In the genomic region with DNA sequence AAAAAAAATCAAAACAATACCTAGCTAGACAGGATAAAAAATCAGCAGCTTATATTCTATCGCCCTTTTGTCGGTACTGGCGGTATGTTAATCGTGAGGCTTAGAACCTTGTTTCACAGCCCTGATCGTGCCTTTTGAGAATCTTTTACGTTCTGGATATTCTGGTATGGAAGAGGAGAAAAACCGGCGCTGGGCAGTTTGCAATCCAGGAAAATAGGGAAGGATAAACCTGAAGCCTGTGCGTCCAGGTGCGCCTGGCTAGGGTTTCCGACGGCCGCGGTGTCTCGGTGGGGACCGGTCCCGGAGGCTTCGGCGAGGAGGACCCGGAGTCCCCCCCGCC, we compare ENCODE assay signal across 1 cellular context.
TF ChIP-seq lines count a peak whose summit lies in the region.

No MANE protein-coding gene starts in this region.

TF ChIP-seq in GM23338, 12 proteins besides CTCF, POLR2A, EP300 and RAD21 (continued from another document):
- TF ChIP-seq, protein P1, sequence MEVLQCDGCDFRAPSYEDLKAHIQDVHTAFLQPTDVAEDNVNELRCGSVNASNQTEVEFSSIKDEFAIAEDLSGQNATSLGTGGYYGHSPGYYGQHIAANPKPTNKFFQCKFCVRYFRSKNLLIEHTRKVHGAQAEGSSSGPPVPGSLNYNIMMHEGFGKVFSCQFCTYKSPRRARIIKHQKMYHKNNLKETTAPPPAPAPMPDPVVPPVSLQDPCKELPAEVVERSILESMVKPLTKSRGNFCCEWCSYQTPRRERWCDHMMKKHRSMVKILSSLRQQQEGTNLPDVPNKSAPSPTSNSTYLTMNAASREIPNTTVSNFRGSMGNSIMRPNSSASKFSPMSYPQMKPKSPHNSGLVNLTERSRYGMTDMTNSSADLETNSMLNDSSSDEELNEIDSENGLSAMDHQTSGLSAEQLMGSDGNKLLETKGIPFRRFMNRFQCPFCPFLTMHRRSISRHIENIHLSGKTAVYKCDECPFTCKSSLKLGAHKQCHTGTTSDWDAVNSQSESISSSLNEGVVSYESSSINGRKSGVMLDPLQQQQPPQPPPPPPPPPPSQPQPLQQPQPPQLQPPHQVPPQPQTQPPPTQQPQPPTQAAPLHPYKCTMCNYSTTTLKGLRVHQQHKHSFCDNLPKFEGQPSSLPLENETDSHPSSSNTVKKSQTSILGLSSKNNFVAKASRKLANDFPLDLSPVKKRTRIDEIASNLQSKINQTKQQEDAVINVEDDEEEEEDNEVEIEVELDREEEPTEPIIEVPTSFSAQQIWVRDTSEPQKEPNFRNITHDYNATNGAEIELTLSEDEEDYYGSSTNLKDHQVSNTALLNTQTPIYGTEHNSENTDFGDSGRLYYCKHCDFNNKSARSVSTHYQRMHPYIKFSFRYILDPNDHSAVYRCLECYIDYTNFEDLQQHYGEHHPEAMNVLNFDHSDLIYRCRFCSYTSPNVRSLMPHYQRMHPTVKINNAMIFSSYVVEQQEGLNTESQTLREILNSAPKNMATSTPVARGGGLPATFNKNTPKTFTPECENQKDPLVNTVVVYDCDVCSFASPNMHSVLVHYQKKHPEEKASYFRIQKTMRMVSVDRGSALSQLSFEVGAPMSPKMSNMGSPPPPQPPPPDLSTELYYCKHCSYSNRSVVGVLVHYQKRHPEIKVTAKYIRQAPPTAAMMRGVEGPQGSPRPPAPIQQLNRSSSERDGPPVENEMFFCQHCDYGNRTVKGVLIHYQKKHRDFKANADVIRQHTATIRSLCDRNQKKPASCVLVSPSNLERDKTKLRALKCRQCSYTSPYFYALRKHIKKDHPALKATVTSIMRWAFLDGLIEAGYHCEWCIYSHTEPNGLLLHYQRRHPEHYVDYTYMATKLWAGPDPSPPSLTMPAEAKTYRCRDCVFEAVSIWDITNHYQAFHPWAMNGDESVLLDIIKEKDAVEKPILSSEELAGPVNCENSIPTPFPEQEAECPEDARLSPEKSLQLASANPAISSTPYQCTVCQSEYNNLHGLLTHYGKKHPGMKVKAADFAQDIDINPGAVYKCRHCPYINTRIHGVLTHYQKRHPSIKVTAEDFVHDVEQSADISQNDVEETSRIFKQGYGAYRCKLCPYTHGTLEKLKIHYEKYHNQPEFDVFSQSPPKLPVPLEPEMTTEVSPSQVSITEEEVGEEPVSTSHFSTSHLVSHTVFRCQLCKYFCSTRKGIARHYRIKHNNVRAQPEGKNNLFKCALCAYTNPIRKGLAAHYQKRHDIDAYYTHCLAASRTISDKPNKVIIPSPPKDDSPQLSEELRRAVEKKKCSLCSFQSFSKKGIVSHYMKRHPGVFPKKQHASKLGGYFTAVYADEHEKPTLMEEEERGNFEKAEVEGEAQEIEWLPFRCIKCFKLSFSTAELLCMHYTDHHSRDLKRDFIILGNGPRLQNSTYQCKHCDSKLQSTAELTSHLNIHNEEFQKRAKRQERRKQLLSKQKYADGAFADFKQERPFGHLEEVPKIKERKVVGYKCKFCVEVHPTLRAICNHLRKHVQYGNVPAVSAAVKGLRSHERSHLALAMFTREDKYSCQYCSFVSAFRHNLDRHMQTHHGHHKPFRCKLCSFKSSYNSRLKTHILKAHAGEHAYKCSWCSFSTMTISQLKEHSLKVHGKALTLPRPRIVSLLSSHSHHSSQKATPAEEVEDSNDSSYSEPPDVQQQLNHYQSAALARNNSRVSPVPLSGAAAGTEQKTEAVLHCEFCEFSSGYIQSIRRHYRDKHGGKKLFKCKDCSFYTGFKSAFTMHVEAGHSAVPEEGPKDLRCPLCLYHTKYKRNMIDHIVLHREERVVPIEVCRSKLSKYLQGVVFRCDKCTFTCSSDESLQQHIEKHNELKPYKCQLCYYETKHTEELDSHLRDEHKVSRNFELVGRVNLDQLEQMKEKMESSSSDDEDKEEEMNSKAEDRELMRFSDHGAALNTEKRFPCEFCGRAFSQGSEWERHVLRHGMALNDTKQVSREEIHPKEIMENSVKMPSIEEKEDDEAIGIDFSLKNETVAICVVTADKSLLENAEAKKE (CRISPR knock-in tag; IDR thresholded peaks at IDR 0.05) = no peak
- no peak for TF ChIP-seq EZH2phosphoT487 (IDR thresholded peaks at IDR 0.05; ENCODE audit: unreplicated experiment)
- TF ChIP-seq, protein P2, sequence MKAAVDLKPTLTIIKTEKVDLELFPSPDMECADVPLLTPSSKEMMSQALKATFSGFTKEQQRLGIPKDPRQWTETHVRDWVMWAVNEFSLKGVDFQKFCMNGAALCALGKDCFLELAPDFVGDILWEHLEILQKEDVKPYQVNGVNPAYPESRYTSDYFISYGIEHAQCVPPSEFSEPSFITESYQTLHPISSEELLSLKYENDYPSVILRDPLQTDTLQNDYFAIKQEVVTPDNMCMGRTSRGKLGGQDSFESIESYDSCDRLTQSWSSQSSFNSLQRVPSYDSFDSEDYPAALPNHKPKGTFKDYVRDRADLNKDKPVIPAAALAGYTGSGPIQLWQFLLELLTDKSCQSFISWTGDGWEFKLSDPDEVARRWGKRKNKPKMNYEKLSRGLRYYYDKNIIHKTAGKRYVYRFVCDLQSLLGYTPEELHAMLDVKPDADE (IDR thresholded peaks at IDR 0.05) = no peak
- TF ChIP-seq STAT1 (IDR thresholded peaks at IDR 0.05; ENCODE audit: unreplicated experiment) = no peak
